ENCODE assay signal across 19 cellular contexts in genomic region chr6:156391379-156391777, GRCh38.
A peak's percentile ranks its signal among the peaks of the same experiment; 100 is the strongest.
DNase-seq lines count a peak whose midpoint lies in the region; ATAC-seq, FAIRE-seq and TF ChIP-seq lines count a peak whose summit lies in the region.
"Had no signal": no experiment of that assay in that cellular context is flagged by ENCODE, and none has a peak within 500 bp of the region (broad histone marks: within the 10 kb centered on the region; RNA-seq: fewer than 3 reads in every experiment).

No MANE protein-coding gene starts in this region.

- no peak for TF ChIP-seq POLR2A in prostate gland (IDR thresholded peaks at IDR 0.05)

- WGBS in prostate gland: 93% methylated on average over 2 of the region's 2 CpGs

- FAIRE-seq in urothelium cell line (lab: Jason Lieb, UNC): no peak

- ATAC-seq in SK-N-SH treated with all-trans-retinoic acid at 6 μM for 48 hours (no peak; the same call in 2 of the 3 replicates), naive B cell (ENCODE audit: low read depth in 2 of 2) (no peak), natural killer cell (no peak)

- CTCF ChIA-PET in activated naive CD4-positive, alpha-beta T cell treated with anti-CD3 and anti-CD28 coated beads for 36 hours (lab: Charles Lee): interaction anchor here (0.6 kb wide), 1 partner anchor 245 kb away, joined by 3 read pairs; no protein-coding TSS in a partner anchor

- intact Hi-C loops in activated naive CD4-positive, alpha-beta T cell treated with anti-CD3 and anti-CD28 coated beads for 36 hours (cut with micrococcal nuclease): loop anchor here (10.0 kb wide), 5 partner anchors 463 to 1057 kb away; no protein-coding TSS in a partner anchor
- intact Hi-C loops in natural killer cell (cut with micrococcal nuclease): no loop called here
- intact Hi-C loops in prostate gland (cut with DNase I): no loop called here

- TF ChIP-seq CTCF in natural killer cell (IDR thresholded peaks at IDR 0.05): no peak
- no peak for TF ChIP-seq CTCF in prostate gland (IDR thresholded peaks at IDR 0.05)

- no peaks in the 10 kb centered on the region for H3K27me3 Mint-ChIP-seq in activated naive CD4-positive, alpha-beta T cell treated with anti-CD3 and anti-CD28 coated beads, Interleukin-2, amount 50 U/mL, for 24 hours
- peaks cover 6% of the 10 kb centered on the region for H3K27me3 Mint-ChIP-seq in activated naive CD4-positive, alpha-beta T cell treated with anti-CD3 and anti-CD28 coated beads for 36 hours (ENCODE audit: low read depth)
- H3K27me3 Mint-ChIP-seq in naive B cell (peaks cover 0 to under 1% (median 0%) of the 10 kb centered on the region in 3 donors), natural killer cell (ENCODE audit: low read depth in 2 of 2) (peaks cover 38 to 65% of the 10 kb centered on the region in 2 donors)

- H3K4me1 ChIP-seq in prostate gland (replicated peaks): no peaks in the 10 kb centered on the region
- H3K4me1 ChIP-seq: HAP-1 had no signal

- peaks cover 6% of the 10 kb centered on the region for H3K9me3 Mint-ChIP-seq in activated naive CD4-positive, alpha-beta T cell treated with anti-CD3 and anti-CD28 coated beads, Interleukin-2, amount 50 U/mL, for 24 hours
- no peaks in the 10 kb centered on the region for H3K9me3 Mint-ChIP-seq in activated naive CD4-positive, alpha-beta T cell treated with anti-CD3 and anti-CD28 coated beads for 36 hours
- H3K9me3 Mint-ChIP-seq in naive B cell: peaks cover 0 to 4% (median 0%) of the 10 kb centered on the region in 7 donors
- H3K9me3 Mint-ChIP-seq in natural killer cell: no peaks in the 10 kb centered on the region

- no peaks in the 10 kb centered on the region for H3K27me3 ChIP-seq in prostate gland (replicated peaks; ENCODE audit: insufficient read depth)

- H3K36me3 ChIP-seq in prostate gland: no peaks in the 10 kb centered on the region
- H3K36me3 ChIP-seq: HAP-1 had no signal

- no peak overlapping the region for H3K27ac Mint-ChIP-seq in activated naive CD4-positive, alpha-beta T cell treated with anti-CD3 and anti-CD28 coated beads, Interleukin-2, amount 50 U/mL, for 24 hours
- no peak overlapping the region for H3K27ac Mint-ChIP-seq in activated naive CD4-positive, alpha-beta T cell treated with anti-CD3 and anti-CD28 coated beads for 36 hours
- H3K27ac Mint-ChIP-seq in naive B cell: peak overlapping the region in 3 of 6 donors; percentile 4 to 35 (median 9)
- no peak overlapping the region for H3K27ac Mint-ChIP-seq in natural killer cell

- no peaks in the 10 kb centered on the region for H3K9me3 ChIP-seq in prostate gland
- H3K9me3 ChIP-seq: HAP-1 had no signal

- peaks cover 61% of the 10 kb centered on the region for H3K4me1 Mint-ChIP-seq in activated naive CD4-positive, alpha-beta T cell treated with anti-CD3 and anti-CD28 coated beads, Interleukin-2, amount 50 U/mL, for 24 hours
- H3K4me1 Mint-ChIP-seq in activated naive CD4-positive, alpha-beta T cell treated with anti-CD3 and anti-CD28 coated beads for 36 hours (ENCODE audit: low read depth): peaks cover 58% of the 10 kb centered on the region
- peaks cover 37 to 64% (median 42%) of the 10 kb centered on the region in 3 donors for H3K4me1 Mint-ChIP-seq in naive B cell
- peaks cover 13% of the 10 kb centered on the region in 2 donors for H3K4me1 Mint-ChIP-seq in natural killer cell

- H3K4me3 ChIP-seq in prostate gland: no peak overlapping the region
- H3K4me3 ChIP-seq: HAP-1 had no signal

- H3K27ac ChIP-seq in prostate gland: no peak overlapping the region
- H3K27ac ChIP-seq: 22Rv1 had no signal

- no peak for DNase-seq in activated naive CD4-positive, alpha-beta T cell treated with anti-CD3 and anti-CD28 coated beads for 36 hours
- DNase-seq in naive B cell (no peak), natural killer cell (no peak), urothelium cell line (ENCODE audit: low spot score) (no peak), ecto neural progenitor cell (ENCODE audit: low spot score) (no peak), prostate gland (ENCODE audit: low spot score) (no peak)
- DNase-seq: ACHN, GF-D8, IMR-90, Karpas-422, NCI-H1694, NCI-H2081, NCI-H2171, NCI-H524 treated with DMSO at 0.1 percent for 48 hours, SIG-M5 had no signal

- peak overlapping the region; percentile 64 for H3K4me3 Mint-ChIP-seq in activated naive CD4-positive, alpha-beta T cell treated with anti-CD3 and anti-CD28 coated beads, Interleukin-2, amount 50 U/mL, for 24 hours
- H3K4me3 Mint-ChIP-seq in activated naive CD4-positive, alpha-beta T cell treated with anti-CD3 and anti-CD28 coated beads for 36 hours: no peak overlapping the region
- peak overlapping the region in 5 of 8 donors; percentile 54 to 91 (median 82) for H3K4me3 Mint-ChIP-seq in naive B cell
- no peak overlapping the region for H3K4me3 Mint-ChIP-seq in natural killer cell

- no peaks in the 10 kb centered on the region for H3K36me3 Mint-ChIP-seq in activated naive CD4-positive, alpha-beta T cell treated with anti-CD3 and anti-CD28 coated beads, Interleukin-2, amount 50 U/mL, for 24 hours
- H3K36me3 Mint-ChIP-seq in activated naive CD4-positive, alpha-beta T cell treated with anti-CD3 and anti-CD28 coated beads for 36 hours (ENCODE audit: low read depth): no peaks in the 10 kb centered on the region
- no peaks in the 10 kb centered on the region for H3K36me3 Mint-ChIP-seq in naive B cell
- H3K36me3 Mint-ChIP-seq in natural killer cell: no peaks in the 10 kb centered on the region

TF ChIP-seq in SK-N-SH treated with all-trans-retinoic acid at 6 μM for 48 hours, 23 proteins besides CTCF, POLR2A, EP300 and RAD21:
- TF ChIP-seq CSDC2 (CRISPR knock-in tag; IDR thresholded peaks at IDR 0.05): no peak
- TF ChIP-seq TSHZ2 (CRISPR knock-in tag; IDR thresholded peaks at IDR 0.05): peak; percentile 29; the same call in 1 of the 2 replicates
- peak; percentile 56; the same call in 1 of the 2 replicates for TF ChIP-seq TCF4 (CRISPR knock-in tag; IDR thresholded peaks at IDR 0.05; ENCODE audit: borderline replicate concordance)
- 0 out of 2 replicates have a peak, but pooled peaks have one; percentile 25 for TF ChIP-seq ISL1 (CRISPR knock-in tag; IDR thresholded peaks at IDR 0.05)
- no peak for TF ChIP-seq GLIS3 (CRISPR knock-in tag; IDR thresholded peaks at IDR 0.05)
- no peak for TF ChIP-seq ESRRG (CRISPR knock-in tag; IDR thresholded peaks at IDR 0.05)
- no peak for TF ChIP-seq TOX (CRISPR knock-in tag; IDR thresholded peaks at IDR 0.05; ENCODE audit: borderline replicate concordance)
- TF ChIP-seq OSR1 (CRISPR knock-in tag; IDR thresholded peaks at IDR 0.05): no peak

Comparison
In these comparisons a context has a peak if more than half of its experiments do, and no peak if none do; other contexts are left out.
1. H3K4me3 Mint-ChIP-seq: peak in activated naive CD4-positive, alpha-beta T cell treated with anti-CD3 and anti-CD28 coated beads, Interleukin-2, amount 50 U/mL, for 24 hours (single experiment) and naive B cell (5 of 8); none in activated naive CD4-positive, alpha-beta T cell treated with anti-CD3 and anti-CD28 coated beads for 36 hours (single experiment) and natural killer cell (single experiment).